In the genomic region with DNA sequence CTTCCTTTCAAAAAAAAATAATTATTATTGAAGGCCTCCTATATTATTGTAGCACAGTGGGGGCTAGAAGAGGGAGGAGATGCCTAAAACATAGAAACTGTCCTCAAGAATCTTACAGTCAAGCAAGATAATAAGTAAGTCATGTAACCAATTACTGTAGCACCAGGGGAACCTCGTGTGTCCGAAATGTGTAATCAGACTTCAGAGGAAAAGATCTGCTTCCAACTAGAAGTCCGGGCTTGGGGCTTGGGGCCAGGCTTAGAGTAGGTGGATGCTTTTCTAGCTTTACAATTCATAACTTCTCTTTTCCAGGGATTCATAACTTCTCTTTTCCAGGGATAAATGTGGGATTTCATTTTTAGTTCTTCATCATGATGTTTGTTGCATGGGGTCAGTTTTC, we compare ENCODE assay signal across 34 cellular contexts. TPM values are rescaled to one million over a fixed set of nuclear protein-coding genes. Genes with fewer than 3 reads are reported as not detected.
"Had no signal": no experiment of that assay in that cellular context is flagged by ENCODE, and none has a peak within 500 bp of the region (broad histone marks: within the 10 kb centered on the region; RNA-seq: fewer than 3 reads in every experiment).

No MANE protein-coding gene starts in this region.

- H3K4me3 Mint-ChIP-seq: activated CD4-positive, alpha-beta memory T cell treated with anti-CD3 and anti-CD28 coated beads for 36 hours; activated CD4-positive, alpha-beta T cell treated with anti-CD3 and anti-CD28 coated beads for 36 hours; activated CD4-positive, alpha-beta T cell treated with anti-CD3 and anti-CD28 coated beads, Interleukin-2, amount 10 ng/mL, durations not matched to agents 24 days and 14 days; activated CD8-positive, alpha-beta memory T cell treated with anti-CD3 and anti-CD28 coated beads, Interleukin-2, amount 10 ng/mL, durations not matched to agents 7 days and 5 days; activated CD8-positive, alpha-beta T cell treated with anti-CD3 and anti-CD28 coated beads, Interleukin-2, amount 10 ng/mL, durations not matched to agents 7 days and 5 days; activated naive CD4-positive, alpha-beta T cell treated with anti-CD3 and anti-CD28 coated beads for 36 hours; activated naive CD4-positive, alpha-beta T cell treated with anti-CD3 and anti-CD28 coated beads, Interleukin-2, amount 50 U/mL, for 24 hours; activated naive CD8-positive, alpha-beta T cell treated with anti-CD3 and anti-CD28 coated beads for 36 hours; activated naive CD8-positive, alpha-beta T cell treated with anti-CD3 and anti-CD28 coated beads, Interleukin-2, amount 50 U/mL, for 24 hours; activated T-helper 1 cell treated with anti-CD3 and anti-CD28 coated beads, Interleukin-12 subunit alpha, Interleukin-12 subunit beta, Interleukin-2, Interleukin-4 antibody, amounts not matched to agents 30 ng/mL and 10 ng/mL and 1 ng/mL, durations not matched to agents 14 hours and 24 hours and 36 hours; central memory CD8-positive, alpha-beta T cell; effector memory CD8-positive, alpha-beta T cell had no signal

- H3K4me3 ChIP-seq: adrenal gland, body of pancreas, breast epithelium, esophagus squamous epithelium, gastroesophageal sphincter had no signal

- H3K36me3 Mint-ChIP-seq: activated CD4-positive, alpha-beta memory T cell treated with anti-CD3 and anti-CD28 coated beads for 36 hours; activated CD8-positive, alpha-beta memory T cell treated with anti-CD3 and anti-CD28 coated beads, Interleukin-2, amount 10 ng/mL, durations not matched to agents 7 days and 5 days; activated naive CD4-positive, alpha-beta T cell treated with anti-CD3 and anti-CD28 coated beads, Interleukin-2, amount 50 U/mL, for 24 hours; activated naive CD8-positive, alpha-beta T cell treated with anti-CD3 and anti-CD28 coated beads for 36 hours had no signal

- H3K27me3 ChIP-seq: adrenal gland, body of pancreas, breast epithelium, esophagus squamous epithelium, gastroesophageal sphincter had no signal

- H3K27ac Mint-ChIP-seq: activated CD4-positive, alpha-beta memory T cell treated with anti-CD3 and anti-CD28 coated beads for 36 hours; activated CD4-positive, alpha-beta T cell treated with anti-CD3 and anti-CD28 coated beads for 36 hours; activated CD4-positive, alpha-beta T cell treated with anti-CD3 and anti-CD28 coated beads, Interleukin-2, amount 10 ng/mL, durations not matched to agents 24 days and 14 days; activated CD8-positive, alpha-beta memory T cell treated with anti-CD3 and anti-CD28 coated beads, Interleukin-2, amount 10 ng/mL, durations not matched to agents 7 days and 5 days; activated CD8-positive, alpha-beta T cell treated with anti-CD3 and anti-CD28 coated beads, Interleukin-2, amount 10 ng/mL, durations not matched to agents 7 days and 5 days; activated naive CD4-positive, alpha-beta T cell treated with anti-CD3 and anti-CD28 coated beads for 36 hours; activated naive CD4-positive, alpha-beta T cell treated with anti-CD3 and anti-CD28 coated beads, Interleukin-2, amount 50 U/mL, for 24 hours; activated naive CD8-positive, alpha-beta T cell treated with anti-CD3 and anti-CD28 coated beads for 36 hours; activated naive CD8-positive, alpha-beta T cell treated with anti-CD3 and anti-CD28 coated beads, Interleukin-2, amount 50 U/mL, for 24 hours; activated T-helper 1 cell treated with anti-CD3 and anti-CD28 coated beads, Interleukin-12 subunit alpha, Interleukin-12 subunit beta, Interleukin-2, Interleukin-4 antibody, amounts not matched to agents 30 ng/mL and 10 ng/mL and 1 ng/mL, durations not matched to agents 14 hours and 24 hours and 36 hours; activated T-helper 2 cell treated with anti-CD3 and anti-CD28 coated beads, Interferon-gamma antibody, Interleukin-2, Interleukin-4, amounts not matched to agents 10 μg/mL and 5 μg/mL and 100 μg/mL, durations not matched to agents 14 hours and 24 hours and 36 hours; effector memory CD8-positive, alpha-beta T cell had no signal

- H3K4me1 ChIP-seq: body of pancreas, breast epithelium, esophagus squamous epithelium had no signal

- ATAC-seq: activated CD4-positive, alpha-beta T cell treated with anti-CD3 and anti-CD28 coated beads for 36 hours; activated CD8-positive, alpha-beta memory T cell treated with anti-CD3 and anti-CD28 coated beads, Interleukin-2, amount 10 ng/mL, durations not matched to agents 7 days and 5 days; activated CD8-positive, alpha-beta T cell treated with anti-CD3 and anti-CD28 coated beads, Interleukin-2, amount 10 ng/mL, durations not matched to agents 7 days and 5 days; activated naive CD8-positive, alpha-beta T cell treated with anti-CD3 and anti-CD28 coated beads, Interleukin-2, amount 50 U/mL, for 24 hours; body of pancreas; effector memory CD8-positive, alpha-beta T cell; gastroesophageal sphincter had no signal

- H3K36me3 ChIP-seq: adrenal gland, breast epithelium had no signal

- H3K9me3 ChIP-seq: adrenal gland, body of pancreas, breast epithelium, esophagus squamous epithelium, gastroesophageal sphincter had no signal

- DNase-seq: activated CD4-positive, alpha-beta memory T cell treated with anti-CD3 and anti-CD28 coated beads for 36 hours; activated CD4-positive, alpha-beta T cell treated with anti-CD3 and anti-CD28 coated beads for 36 hours; activated CD4-positive, alpha-beta T cell treated with anti-CD3 and anti-CD28 coated beads, Interleukin-2, amount 10 ng/mL, durations not matched to agents 24 days and 14 days; activated CD4-positive, CD25-positive, alpha-beta regulatory T cell; activated CD4-positive, CD25-positive, alpha-beta regulatory T cell treated with anti-CD3 and anti-CD28 coated beads, Interleukin-2, amount 50 U/mL, for 72 hours; activated CD8-positive, alpha-beta memory T cell treated with anti-CD3 and anti-CD28 coated beads, Interleukin-2, amount 10 ng/mL, durations not matched to agents 7 days and 5 days; activated CD8-positive, alpha-beta memory T cell treated with anti-CD3 and anti-CD28 coated beads, Interleukin-2, amount 50 U/mL, for 4 hours; activated CD8-positive, alpha-beta T cell treated with anti-CD3 and anti-CD28 coated beads, Interleukin-2, amount 10 ng/mL, durations not matched to agents 7 days and 5 days; activated effector memory CD4-positive, alpha-beta T cell treated with anti-CD3 and anti-CD28 coated beads, Interleukin-2, amount 50 U/mL, for 16 hours; activated naive CD4-positive, alpha-beta T cell treated with anti-CD3 and anti-CD28 coated beads for 36 hours; activated naive CD8-positive, alpha-beta T cell treated with anti-CD3 and anti-CD28 coated beads for 36 hours; activated naive CD8-positive, alpha-beta T cell treated with anti-CD3 and anti-CD28 coated beads, Interleukin-2, amount 50 U/mL, for 24 hours; activated T-cell treated with anti-CD3 and anti-CD28 coated beads, Interleukin-2, amount 50 U/mL, for 1 hour; activated T-cell treated with anti-CD3 and anti-CD28 coated beads, Interleukin-2, amount 50 U/mL, for 48 hours; adrenal gland; amygdala; aorta; body of pancreas; cortex of kidney; dermis blood vessel endothelial cell; effector CD4-positive, alpha-beta T cell; effector memory CD8-positive, alpha-beta T cell; esophagus squamous epithelium; foreskin melanocyte; T-helper 2 cell had no signal

- H3K4me1 Mint-ChIP-seq: activated CD4-positive, alpha-beta T cell treated with anti-CD3 and anti-CD28 coated beads for 36 hours; activated CD4-positive, alpha-beta T cell treated with anti-CD3 and anti-CD28 coated beads, Interleukin-2, amount 10 ng/mL, durations not matched to agents 24 days and 14 days; activated CD8-positive, alpha-beta memory T cell treated with anti-CD3 and anti-CD28 coated beads, Interleukin-2, amount 10 ng/mL, durations not matched to agents 7 days and 5 days; activated naive CD4-positive, alpha-beta T cell treated with anti-CD3 and anti-CD28 coated beads, Interleukin-2, amount 50 U/mL, for 24 hours; activated naive CD8-positive, alpha-beta T cell treated with anti-CD3 and anti-CD28 coated beads for 36 hours; activated naive CD8-positive, alpha-beta T cell treated with anti-CD3 and anti-CD28 coated beads, Interleukin-2, amount 50 U/mL, for 24 hours; central memory CD8-positive, alpha-beta T cell had no signal

- H3K9me3 Mint-ChIP-seq: activated CD4-positive, alpha-beta memory T cell treated with anti-CD3 and anti-CD28 coated beads for 36 hours; activated CD4-positive, alpha-beta T cell treated with anti-CD3 and anti-CD28 coated beads, Interleukin-2, amount 10 ng/mL, durations not matched to agents 24 days and 14 days; activated naive CD4-positive, alpha-beta T cell treated with anti-CD3 and anti-CD28 coated beads for 36 hours; activated naive CD4-positive, alpha-beta T cell treated with anti-CD3 and anti-CD28 coated beads, Interleukin-2, amount 50 U/mL, for 24 hours; activated naive CD8-positive, alpha-beta T cell treated with anti-CD3 and anti-CD28 coated beads for 36 hours; activated naive CD8-positive, alpha-beta T cell treated with anti-CD3 and anti-CD28 coated beads, Interleukin-2, amount 50 U/mL, for 24 hours; activated T-helper 1 cell treated with anti-CD3 and anti-CD28 coated beads, Interleukin-12 subunit alpha, Interleukin-12 subunit beta, Interleukin-2, Interleukin-4 antibody, amounts not matched to agents 30 ng/mL and 10 ng/mL and 1 ng/mL, durations not matched to agents 14 hours and 24 hours and 36 hours; activated T-helper 2 cell treated with anti-CD3 and anti-CD28 coated beads, Interferon-gamma antibody, Interleukin-2, Interleukin-4, amounts not matched to agents 10 μg/mL and 5 μg/mL and 100 μg/mL, durations not matched to agents 14 hours and 24 hours and 36 hours; central memory CD8-positive, alpha-beta T cell had no signal

- H3K27ac ChIP-seq: adrenal gland, body of pancreas, breast epithelium, epithelial cell of prostate, esophagus squamous epithelium, gastroesophageal sphincter had no signal

- H3K27me3 Mint-ChIP-seq: activated CD4-positive, alpha-beta T cell treated with anti-CD3 and anti-CD28 coated beads, Interleukin-2, amount 10 ng/mL, durations not matched to agents 24 days and 14 days; activated CD8-positive, alpha-beta memory T cell treated with anti-CD3 and anti-CD28 coated beads, Interleukin-2, amount 10 ng/mL, durations not matched to agents 7 days and 5 days; central memory CD8-positive, alpha-beta T cell had no signal

RNA-seq across cellular contexts. Expression of gene MEIS2, which starts 29.2 kb away (rescaled TPM):
- total RNA-seq: activated CD4-positive, alpha-beta memory T cell treated with anti-CD3 and anti-CD28 coated beads for 36 hours; activated CD4-positive, alpha-beta T cell treated with anti-CD3 and anti-CD28 coated beads for 36 hours; activated CD4-positive, alpha-beta T cell treated with anti-CD3 and anti-CD28 coated beads, Interleukin-2, amount 10 ng/mL, durations not matched to agents 24 days and 14 days; activated CD8-positive, alpha-beta memory T cell treated with anti-CD3 and anti-CD28 coated beads for 36 hours; activated CD8-positive, alpha-beta T cell treated with anti-CD3 and anti-CD28 coated beads, Interleukin-2, amount 10 ng/mL, durations not matched to agents 7 days and 5 days; activated naive CD4-positive, alpha-beta T cell treated with anti-CD3 and anti-CD28 coated beads for 36 hours; activated naive CD8-positive, alpha-beta T cell treated with anti-CD3 and anti-CD28 coated beads for 36 hours; activated T-helper 1 cell treated with anti-CD3 and anti-CD28 coated beads, Interleukin-12 subunit alpha, Interleukin-12 subunit beta, Interleukin-2, Interleukin-4 antibody, amounts not matched to agents 30 ng/mL and 10 ng/mL and 1 ng/mL, durations not matched to agents 14 hours and 24 hours and 36 hours; activated T-helper 2 cell treated with anti-CD3 and anti-CD28 coated beads, Interferon-gamma antibody, Interleukin-2, Interleukin-4, amounts not matched to agents 10 μg/mL and 5 μg/mL and 100 μg/mL, durations not matched to agents 14 hours and 24 hours and 36 hours; T-helper 1 cell treated with Interleukin-12 subunit alpha and Interleukin-12 subunit beta and Interleukin-4 antibody, amounts not matched to agents 30 ng/mL and 1 ng/mL, for 36 hours had no signal
